Comparison of ENCODE assay signal across 8 cellular contexts in genomic region chr22:38700789-38701628, GRCh38. TPM values are rescaled to one million over a fixed set of nuclear protein-coding genes. Genes with fewer than 3 reads are reported as not detected.
DNase-seq lines count a peak whose midpoint lies in the region; ATAC-seq and TF ChIP-seq lines count a peak whose summit lies in the region.

Gene JOSD1, minus strand, starts transcription at chr22:38700943. Its CDS starts 956 bp downstream, at chr22:38699987.

- DNase-seq in HS-5 (ENCODE audit: low read depth) (peak; percentile 73), lung microvascular endothelial cell (ENCODE audit: low read depth in 2 of 2) (peak; percentile 95 to 98)
- peak; percentile 89 for DNase-seq in NK-92 treated with Interleukin-12 subunit alpha and Interleukin-12 subunit beta, amount 100 ng/mL, for 24 hours (lab: John Stamatoyannopoulos, UW)
- DNase-seq in activated CD8-positive, alpha-beta memory T cell treated with anti-CD3 and anti-CD28 coated beads for 4 hours (ENCODE audit: low read depth in 2 of 2): peak; percentile 95 to 98
- DNase-seq in effector CD8-positive, alpha-beta T cell (lab: John Stamatoyannopoulos, UW): peak; percentile 97
- DNase-seq in stimulated activated CD4-positive, alpha-beta T cell treated with anti-CD3 and anti-CD28 coated beads, TNF-alpha, amount 100 ng/mL, for 4 hours (ENCODE audit: low read depth in 3 of 3): peak; percentile 94 to 97 (median 95)

- peak within 1 kb of the TSS; percentile 93 for H3K27ac ChIP-seq in C4-2B

- TF ChIP-seq CTCF in C4-2B (conservative IDR thresholded peaks at IDR 0.05): no peak

- peak; percentile 33 for ATAC-seq in GM19438 (IDR thresholded peaks at IDR 0.05; ENCODE audit: low read depth, unreplicated experiment)

RNA-seq across cellular contexts. Expression of gene JOSD1, which starts in this region (rescaled TPM):
- 60.4 and 75.6 TPM in 2 replicates for total RNA-seq in lung microvascular endothelial cell

Comparison
In these comparisons a context has a peak if more than half of its experiments do, and no peak if none do; other contexts are left out.
1. Peak in every context shown above with its lines: DNase-seq, ATAC-seq and H3K27ac ChIP-seq.